In genomic region chr10:14247650-14248258, GRCh38 we compare ENCODE assay signal across 19 cellular contexts.
A peak's percentile ranks its signal among the peaks of the same experiment; 100 is the strongest.
DNase-seq lines count a peak whose midpoint lies in the region; ATAC-seq, FAIRE-seq and TF ChIP-seq lines count a peak whose summit lies in the region.
"Had no signal": no experiment of that assay in that cellular context is flagged by ENCODE, and none has a peak within 500 bp of the region (broad histone marks: within the 10 kb centered on the region; RNA-seq: fewer than 3 reads in every experiment).

No MANE protein-coding gene starts in this region.

- no peaks in the 10 kb centered on the region for H3K36me3 Mint-ChIP-seq in astrocyte (ENCODE audit: low read depth, unreplicated experiment)
- H3K36me3 Mint-ChIP-seq: CD14-positive monocyte, IgD-negative memory B cell had no signal

- intact Hi-C loops in Right ventricle myocardium superior (cut with DNase I), result no loop called here
- intact Hi-C loops in cardiac septum (cut with DNase I), result no loop called here

- FAIRE-seq in astrocyte (lab: Jason Lieb, UNC), result no peak
- FAIRE-seq: A549 had no signal

- no peak overlapping the region for H3K27ac Mint-ChIP-seq in astrocyte (ENCODE audit: unreplicated experiment)
- H3K27ac Mint-ChIP-seq: H9, IgD-negative memory B cell had no signal

- peaks cover 13% of the 10 kb centered on the region for H3K4me1 Mint-ChIP-seq in astrocyte (ENCODE audit: low read depth, unreplicated experiment)
- H3K4me1 Mint-ChIP-seq: CD14-positive monocyte, IgD-negative memory B cell had no signal

- H3K27me3 Mint-ChIP-seq in astrocyte (ENCODE audit: low read depth, unreplicated experiment), result no peaks in the 10 kb centered on the region

- DNase-seq in Right ventricle myocardium superior, result peak; percentile 64
- DNase-seq in cardiac septum (ENCODE audit: low spot score), result no peak
- DNase-seq in astrocyte (ENCODE audit: low read depth), result peak; percentile 36
- peak; percentile 62 for DNase-seq in retinal pigment epithelial cell (ENCODE audit: low read depth)
- no peak for DNase-seq in activated gamma-delta T cell treated with Interleukin-2 at 50 U/mL for 16 hours
- DNase-seq in GM19238 (ENCODE audit: insufficient read length, low spot score), result no peak
- DNase-seq: DMS153, H9, Kasumi-1, NCI-H1105 treated with DMSO at 0.1 percent for 48 hours, NCI-H2029 treated with DMSO at 0.1 percent for 48 hours, NCI-H510A treated with DMSO at 0.1 percent for 48 hours had no signal

- ATAC-seq in Right ventricle myocardium superior (ENCODE audit: poor library complexity) (peak; percentile 87), gastroesophageal sphincter (peak; percentile 51), HG03469 (IDR thresholded peaks at IDR 0.05; ENCODE audit: unreplicated experiment) (no peak)
- ATAC-seq: A549, Panc1 had no signal

- H3K36me3 ChIP-seq in astrocyte (ENCODE audit: insufficient read depth, low read length) (no peaks in the 10 kb centered on the region), gastroesophageal sphincter (no peaks in the 10 kb centered on the region)

- H3K4me3 Mint-ChIP-seq in astrocyte (ENCODE audit: unreplicated experiment), result no peak overlapping the region
- H3K4me3 Mint-ChIP-seq: CD14-positive monocyte, H9, IgD-negative memory B cell had no signal

- TF ChIP-seq CTCF in astrocyte (IDR thresholded peaks at IDR 0.05; ENCODE audit: insufficient read depth, low read depth, low read length) (no peak), gastroesophageal sphincter (IDR thresholded peaks at IDR 0.05) (no peak), retinal pigment epithelial cell (conservative IDR thresholded peaks at IDR 0.05; ENCODE audit: low read depth, low read length) (no peak)

- no peaks in the 10 kb centered on the region for H4K20me1 ChIP-seq in astrocyte (ENCODE audit: insufficient read depth, low read length)

- H3K9me3 Mint-ChIP-seq in astrocyte (ENCODE audit: unreplicated experiment), result no peaks in the 10 kb centered on the region

- no peak overlapping the region for H3K9ac ChIP-seq in astrocyte (ENCODE audit: low read length)

- no peak overlapping the region for H3K4me2 ChIP-seq in astrocyte (ENCODE audit: low read length)
- H3K4me2 ChIP-seq: A549 had no signal

- no peaks in the 10 kb centered on the region for H3K79me2 ChIP-seq in astrocyte (ENCODE audit: insufficient read depth, low read length)

- 7 to 24% methylated on average over 6 to 7 of the region's 8 CpGs for WGBS in gastroesophageal sphincter (ENCODE audit: low coverage in 1 of 2), 2 donors

- H3K27ac ChIP-seq in astrocyte (ENCODE audit: low read depth, low read length) (no peak overlapping the region), gastroesophageal sphincter (peak overlapping the region; percentile 43 to 65 (median 54))
- H3K27ac ChIP-seq: A549, SK-N-MC had no signal

- no peak for TF ChIP-seq EP300 in gastroesophageal sphincter (IDR thresholded peaks at IDR 0.05)

- H3K4me3 ChIP-seq in astrocyte (ENCODE audit: insufficient read depth, low read depth, low read length) (no peak overlapping the region), gastroesophageal sphincter (no peak overlapping the region), retinal pigment epithelial cell (ENCODE audit: low read length) (no peak overlapping the region)
- H3K4me3 ChIP-seq: A549, SK-N-MC had no signal

- H3K27me3 ChIP-seq in astrocyte (ENCODE audit: insufficient read depth, low read length) (no peaks in the 10 kb centered on the region), gastroesophageal sphincter (no peaks in the 10 kb centered on the region)

- H3K9me3 ChIP-seq in astrocyte (ENCODE audit: insufficient read depth, low read depth, low read length) (peaks cover 5% of the 10 kb centered on the region), gastroesophageal sphincter (peaks cover 0 to 7% (median 0%) of the 10 kb centered on the region in 3 donors)
- H3K9me3 ChIP-seq: A549 had no signal

- H2AFZ ChIP-seq in astrocyte (ENCODE audit: low read depth, low read length), result no peak overlapping the region

- H3K4me1 ChIP-seq in astrocyte (ENCODE audit: insufficient read depth, low read length) (peaks cover 7% of the 10 kb centered on the region), gastroesophageal sphincter (peaks cover 0 to 32% (median 9%) of the 10 kb centered on the region in 3 donors)

- TF ChIP-seq POLR2A in gastroesophageal sphincter (IDR thresholded peaks at IDR 0.05), result no peak

Comparison
In these comparisons a context has a peak if more than half of its experiments do, and no peak if none do; other contexts are left out.
1. DNase-seq: peak in Right ventricle myocardium superior (single experiment), astrocyte (single experiment) and retinal pigment epithelial cell (single experiment); none in cardiac septum (single experiment), activated gamma-delta T cell treated with Interleukin-2 at 50 U/mL for 16 hours (single experiment) and GM19238 (single experiment).